Comparison of ENCODE assay signal across 19 cellular contexts in genomic region chr9:126834672-126835071, GRCh38. TPM values are rescaled to one million over a fixed set of nuclear protein-coding genes. Genes with fewer than 3 reads are reported as not detected.
DNase-seq lines count a peak whose midpoint lies in the region; ATAC-seq, FAIRE-seq and TF ChIP-seq lines count a peak whose summit lies in the region.
"Had no signal": no experiment of that assay in that cellular context is flagged by ENCODE, and none has a peak within 500 bp of the region (broad histone marks: within the 10 kb centered on the region; RNA-seq: fewer than 3 reads in every experiment).

No MANE protein-coding gene starts in this region.

- H3K27me3 Mint-ChIP-seq in natural killer cell (ENCODE audit: low read depth in 2 of 2), result no peaks in the 10 kb centered on the region
- H3K27me3 Mint-ChIP-seq in natural killer cell treated with Interleukin-12 subunit alpha and Interleukin-12 subunit beta and Interleukin-15 and Interleukin-18, amount 100 ng/mL, for 72 hours, result no peaks in the 10 kb centered on the region
- H3K27me3 Mint-ChIP-seq: CD4-positive, alpha-beta T cell had no signal

- H3K27ac ChIP-seq in GM12878 (ENCODE audit: control insufficient read depth, insufficient read depth) (no peak overlapping the region), lung (ENCODE audit: low read depth in 1 of 2, low read length in 1 of 2) (no peak overlapping the region), upper lobe of right lung (no peak overlapping the region)
- H3K27ac ChIP-seq: A549, HL-60, PC-9, RWPE1 had no signal

- no peak for FAIRE-seq in GM12878 (lab: Jason Lieb, UNC)
- FAIRE-seq: A549, H54 had no signal

- H3K9ac ChIP-seq in GM12878 (ENCODE audit: control insufficient read depth, insufficient read depth, low read length), result no peak overlapping the region

- peak overlapping the region; percentile 53 to 54 for H3K27ac Mint-ChIP-seq in natural killer cell
- no peak overlapping the region for H3K27ac Mint-ChIP-seq in natural killer cell treated with Interleukin-12 subunit alpha and Interleukin-12 subunit beta and Interleukin-15 and Interleukin-18, amount 100 ng/mL, for 72 hours
- H3K27ac Mint-ChIP-seq: CD4-positive, alpha-beta T cell had no signal

- H3K36me3 Mint-ChIP-seq in natural killer cell, result peaks cover 26% of the 10 kb centered on the region
- peaks cover 36% of the 10 kb centered on the region for H3K36me3 Mint-ChIP-seq in natural killer cell treated with Interleukin-12 subunit alpha and Interleukin-12 subunit beta and Interleukin-15 and Interleukin-18, amount 100 ng/mL, for 72 hours

- 50% methylated on average over 2 of the region's 2 CpGs for WGBS in GM12878 (ENCODE audit: insufficient coverage, insufficient replicate concordance, low lambda C conversion rate, missing lambda C conversion rate)
- 70 to 87% methylated on average over 2 of the region's 2 CpGs for WGBS in lung, 2 donors

- peak in 1 of 3 donors; percentile 61 for ATAC-seq in natural killer cell
- no peak for ATAC-seq in natural killer cell treated with Interleukin-12 subunit alpha and Interleukin-12 subunit beta and Interleukin-15 and Interleukin-18, amount 100 ng/mL, for 72 hours
- ATAC-seq in GM12878, result no peak
- ATAC-seq in lung (ENCODE audit: insufficient read depth, low FRiP score), result peak; percentile 19
- peak; percentile 44 for ATAC-seq in upper lobe of right lung
- no peak for ATAC-seq in GM19351 (IDR thresholded peaks at IDR 0.05; ENCODE audit: unreplicated experiment)
- ATAC-seq: A549 had no signal

- no peak for TF ChIP-seq EP300 in GM12878 (IDR thresholded peaks at IDR 0.05; ENCODE audit: borderline replicate concordance in 1 of 2, control insufficient read depth in 1 of 2, low read depth in 2 of 2, low read length in 2 of 2)

- H4K20me1 ChIP-seq in GM12878 (ENCODE audit: control insufficient read depth, insufficient read depth), result no peaks in the 10 kb centered on the region; the same call in none of the 2 replicates

- H2AFZ ChIP-seq in GM12878 (ENCODE audit: control insufficient read depth, low read depth, low read length), result no peak overlapping the region
- H2AFZ ChIP-seq: PC-9 had no signal

- no peak for TF ChIP-seq RAD21 in GM12878 (IDR thresholded peaks at IDR 0.05; ENCODE audit: insufficient read depth, low read depth, low read length)

- H3K36me3 ChIP-seq in GM12878 (ENCODE audit: control insufficient read depth in 2 of 2, insufficient read depth in 2 of 2, low read length in 1 of 2), result peaks cover 7 to 22% of the 10 kb centered on the region in 2 experiments
- H3K36me3 ChIP-seq in lung (ENCODE audit: control insufficient read depth in 2 of 2, insufficient read depth in 2 of 2, low read length in 2 of 2), result peaks cover 20 to 27% of the 10 kb centered on the region in 2 donors
- peaks cover 61% of the 10 kb centered on the region for H3K36me3 ChIP-seq in upper lobe of right lung

- peaks cover 57% of the 10 kb centered on the region for H3K4me1 ChIP-seq in GM12878 (ENCODE audit: control insufficient read depth, insufficient read depth, low read length)
- H3K4me1 ChIP-seq in lung (ENCODE audit: control insufficient read depth in 2 of 2, insufficient read depth in 2 of 2, low read length in 2 of 2), result peaks cover 10 to 17% of the 10 kb centered on the region in 2 donors
- H3K4me1 ChIP-seq in upper lobe of right lung, result peaks cover 5% of the 10 kb centered on the region
- H3K4me1 ChIP-seq: A549 had no signal

- H3K9me3 Mint-ChIP-seq in natural killer cell, result no peaks in the 10 kb centered on the region
- H3K9me3 Mint-ChIP-seq in natural killer cell treated with Interleukin-12 subunit alpha and Interleukin-12 subunit beta and Interleukin-15 and Interleukin-18, amount 100 ng/mL, for 72 hours, result no peaks in the 10 kb centered on the region
- H3K9me3 Mint-ChIP-seq: CD4-positive, alpha-beta T cell had no signal

- H3K27me3 ChIP-seq in GM12878 (replicated peaks in 1 of 2; ENCODE audit: control insufficient read depth in 2 of 2, insufficient read depth in 2 of 2, low read length in 1 of 2), result no peaks in the 10 kb centered on the region
- H3K27me3 ChIP-seq in lung (ENCODE audit: control insufficient read depth, insufficient read depth), result no peaks in the 10 kb centered on the region
- no peaks in the 10 kb centered on the region for H3K27me3 ChIP-seq in upper lobe of right lung

- H3K79me2 ChIP-seq in GM12878 (ENCODE audit: control insufficient read depth, insufficient read depth, low read length), result peaks cover 32% of the 10 kb centered on the region

- no peak for TF ChIP-seq POLR2A in GM12878 (IDR thresholded peaks at IDR 0.05; ENCODE audit: low read depth, low read length)

- TF ChIP-seq CTCF in natural killer cell (IDR thresholded peaks at IDR 0.05) (no peak), GM12878 (IDR thresholded peaks at IDR 0.05 in 2 of 3, conservative IDR thresholded peaks at IDR 0.05 in 1 of 3; ENCODE audit: control insufficient read depth in 2 of 3, extremely low read depth in 1 of 3, insufficient read depth in 1 of 3, low read depth in 3 of 3, low read length in 3 of 3) (no peak), lung (IDR thresholded peaks at IDR 0.05; ENCODE audit: control extremely low read depth, extremely low read depth) (no peak), upper lobe of right lung (IDR thresholded peaks at IDR 0.05) (no peak)

- DNase-seq in natural killer cell (no peak), GM12878 (ENCODE audit: low read depth, low spot score) (no peak), lung (ENCODE audit: low spot score) (no peak), upper lobe of right lung (no peak), NOMO-1 (lab: John Stamatoyannopoulos, UW; ENCODE audit: unreplicated experiment in 2 of 2) (no peak), NCI-H146 treated with DMSO at 0.1 percent for 48 hours (lab: John Stamatoyannopoulos, UW; ENCODE audit: unreplicated experiment) (no peak)
- no peak for DNase-seq in natural killer cell treated with Interleukin-12 subunit alpha and Interleukin-12 subunit beta and Interleukin-15 and Interleukin-18, amount 100 ng/mL, for 72 hours (ENCODE audit: low spot score)
- DNase-seq: CD4-positive, alpha-beta T cell; DMS153; GDM1; NCI-H1417 treated with DMSO at 0.1 percent for 48 hours; NCI-H1930; NCI-H345; PC-9 had no signal

- no peak overlapping the region for H3K4me2 ChIP-seq in GM12878 (ENCODE audit: control insufficient read depth, insufficient read depth)
- H3K4me2 ChIP-seq: A549, PC-9 had no signal

- CTCF ChIA-PET in GM12878 (lab: Yijun Ruan, JAX), result interaction anchor here (1.0 to 2.0 kb wide), 6 partner anchors 14 to 128 kb away, joined by 3 to 8 read pairs (median 4); no protein-coding TSS in a partner anchor

- no TSS peak for BruUV-seq in GM12878 (replicated peaks; lab: Mats Ljungman, UMichigan)

- H3K4me3 Mint-ChIP-seq in natural killer cell, result no peak overlapping the region
- H3K4me3 Mint-ChIP-seq in natural killer cell treated with Interleukin-12 subunit alpha and Interleukin-12 subunit beta and Interleukin-15 and Interleukin-18, amount 100 ng/mL, for 72 hours, result no peak overlapping the region
- H3K4me3 Mint-ChIP-seq: CD4-positive, alpha-beta T cell had no signal

- H3K9me3 ChIP-seq in GM12878 (replicated peaks; ENCODE audit: control insufficient read depth, insufficient read depth, low read length) (no peaks in the 10 kb centered on the region), lung (ENCODE audit: control insufficient read depth in 2 of 2, insufficient read depth in 1 of 2, low read length in 1 of 2) (peaks cover 0 to 2% of the 10 kb centered on the region in 2 donors), upper lobe of right lung (no peaks in the 10 kb centered on the region)
- H3K9me3 ChIP-seq: A549 had no signal

- in situ Hi-C loops in GM12878 (cut with MboI), result no loop called here

- RAD21 ChIA-PET in GM12878 (lab: Charles Lee; ENCODE audit: unreplicated experiment), result interaction anchor here (2.4 kb wide), 1 partner anchor 30 kb away, joined by 11 read pairs; the partner anchor contains the start of gene ZBTB43

- SMC1A ChIA-PET in GM12878 (lab: Charles Lee; ENCODE audit: uncharacterized antibody, unreplicated experiment), result interaction anchor here (1.1 to 1.7 kb wide), 5 partner anchors 11 to 29 kb away, joined by 3 to 10 read pairs (median 5); no protein-coding TSS in a partner anchor

- POLR2A ChIA-PET in GM12878 (lab: Charles Lee), result interaction anchor here (0.9 to 1.9 kb wide), 4 partner anchors 9 to 30 kb away, joined by 3 to 9 read pairs (median 4); partner anchors contain the start of gene ZBTB43

- intact Hi-C loops in natural killer cell (cut with micrococcal nuclease) (no loop called here), GM12878 (cut with micrococcal nuclease; ENCODE audit: unreplicated experiment) (no loop called here), upper lobe of right lung (cut with DNase I) (no loop called here)

- H3K4me1 Mint-ChIP-seq in natural killer cell, result peaks cover 37 to 43% of the 10 kb centered on the region in 2 donors
- peaks cover 33 to 51% of the 10 kb centered on the region in 2 donors for H3K4me1 Mint-ChIP-seq in natural killer cell treated with Interleukin-12 subunit alpha and Interleukin-12 subunit beta and Interleukin-15 and Interleukin-18, amount 100 ng/mL, for 72 hours (ENCODE audit: low read depth in 2 of 2)

- H3K4me3 ChIP-seq in GM12878 (no peak overlapping the region), lung (no peak overlapping the region), upper lobe of right lung (no peak overlapping the region)
- H3K4me3 ChIP-seq: A549, PC-9 had no signal

RNA-seq across cellular contexts. Expression of gene ZBTB34, which starts 25.8 kb away (rescaled TPM):
- total RNA-seq in natural killer cell, result 10 to 100 TPM in 2 of 3 donors, 1 to 10 TPM in 1; 8.9 to 13.9 (median 12.0) TPM
- total RNA-seq in natural killer cell treated with Interleukin-12 subunit alpha and Interleukin-12 subunit beta and Interleukin-15 and Interleukin-18, amount 100 ng/mL, for 72 hours, result 10 to 100 TPM in 1 of 2 donors, 1 to 10 TPM in 1; 7.6 to 11.9 TPM
- total RNA-seq in GM12878 (2013; cell fraction: nucleolus; rRNA removed), result 16.0 and 16.2 TPM in 2 replicates
- 3.8 and 4.2 TPM in 2 replicates for total RNA-seq in GM12878 (2014; rRNA removed)
- 4.1 and 4.5 TPM in 2 replicates for total RNA-seq in GM12878 (2014; rRNA removed; fragmentation: Illumina TruSeq; extraction: Trizol)
- total RNA-seq in GM12878 (2021), result 5.3 and 5.5 TPM in 2 replicates
- polyA plus RNA-seq in GM12878 (2011; ENCODE audit: low read depth), result 2.3 TPM
- 11.3 and 13.1 TPM in 2 replicates for polyA plus RNA-seq in GM12878 (2011; rRNA removed)
- 5.4 and 6.0 TPM in 2 replicates for polyA plus RNA-seq in GM12878 (2011; cell fraction: cytosol; rRNA removed)
- 7.8 and 11.0 TPM in 2 replicates for polyA plus RNA-seq in GM12878 (2011; cell fraction: nucleus; rRNA removed)
- 2.9 and 3.6 TPM in 2 replicates for polyA plus RNA-seq in GM12878 (2012)
- polyA plus RNA-seq in GM12878 (2014; fragmentation: Illumina TruSeq; extraction: Trizol), result 4.4 and 4.5 TPM in 2 replicates
- polyA plus RNA-seq in GM12878 (2014; fragmentation: Nextera tagmentation; extraction: Ambion mirVana), result 1 to 10 TPM in 1 of 2 experiments, under 1 TPM in 1; 0.71 to 2.2 TPM
- 3.7 and 4.5 TPM in 2 replicates for polyA plus RNA-seq in GM12878 (2014; rRNA removed)
- polyA plus RNA-seq in GM12878 (2016; fragmentation: Nextera tagmentation; extraction: Ambion mirVana), result 1 to 10 TPM; 1.6 to 2.1 TPM
- polyA minus RNA-seq in GM12878 (2011; rRNA and poly(A)+ RNA removed), result 12.4 and 14.7 TPM in 2 replicates
- 3.9 and 4.5 TPM in 2 replicates for polyA minus RNA-seq in GM12878 (2011; cell fraction: cytosol; rRNA and poly(A)+ RNA removed)
- polyA minus RNA-seq in GM12878 (2011; cell fraction: nucleus; rRNA and poly(A)+ RNA removed), result 5.9 and 7.5 TPM in 2 replicates
- 10 to 100 TPM; 10.3 to 35.6 TPM for total RNA-seq in lung
- 1 to 10 TPM; 3.2 to 5.1 TPM for polyA plus RNA-seq in lung
- 15.1 TPM for total RNA-seq in upper lobe of right lung

RNA-seq across cellular contexts. Expression of gene ZBTB43, which starts 29.8 kb away (rescaled TPM):
- total RNA-seq in natural killer cell, result 10 to 100 TPM; 42.1 to 61.0 (median 57.2) TPM
- 10 to 100 TPM; 25.0 to 42.1 TPM for total RNA-seq in natural killer cell treated with Interleukin-12 subunit alpha and Interleukin-12 subunit beta and Interleukin-15 and Interleukin-18, amount 100 ng/mL, for 72 hours
- total RNA-seq in GM12878 (2013; cell fraction: nucleolus; rRNA removed), result 22.0 and 22.3 TPM in 2 replicates
- total RNA-seq in GM12878 (2014; rRNA removed), result 7.4 and 8.4 TPM in 2 replicates
- 8.2 and 9.4 TPM in 2 replicates for total RNA-seq in GM12878 (2014; rRNA removed; fragmentation: Illumina TruSeq; extraction: Trizol)
- 12.9 and 16.4 TPM in 2 replicates for total RNA-seq in GM12878 (2021)
- polyA plus RNA-seq in GM12878 (2011; ENCODE audit: low read depth), result 8.0 TPM
- 19.3 and 24.7 TPM in 2 replicates for polyA plus RNA-seq in GM12878 (2011; rRNA removed)
- 6.8 and 10.4 TPM in 2 replicates for polyA plus RNA-seq in GM12878 (2011; cell fraction: cytosol; rRNA removed)
- 5.7 and 7.4 TPM in 2 replicates for polyA plus RNA-seq in GM12878 (2011; cell fraction: nucleus; rRNA removed)
- polyA plus RNA-seq in GM12878 (2012), result 7.6 and 10.2 TPM in 2 replicates
- 6.9 and 10.1 TPM in 2 replicates for polyA plus RNA-seq in GM12878 (2014; fragmentation: Illumina TruSeq; extraction: Trizol)
- polyA plus RNA-seq in GM12878 (2014; fragmentation: Nextera tagmentation; extraction: Ambion mirVana), result 1 to 10 TPM; 2.4 to 5.3 TPM
- polyA plus RNA-seq in GM12878 (2014; rRNA removed), result 5.9 and 8.0 TPM in 2 replicates
- polyA plus RNA-seq in GM12878 (2016; fragmentation: Nextera tagmentation; extraction: Ambion mirVana), result 10 to 100 TPM; 10.2 to 10.5 TPM
- polyA minus RNA-seq in GM12878 (2011; rRNA and poly(A)+ RNA removed), result 10.1 and 15.1 TPM in 2 replicates
- 5.7 and 15.5 TPM in 2 replicates for polyA minus RNA-seq in GM12878 (2011; cell fraction: cytosol; rRNA and poly(A)+ RNA removed)
- polyA minus RNA-seq in GM12878 (2011; cell fraction: nucleus; rRNA and poly(A)+ RNA removed), result 3.5 and 5.3 TPM in 2 replicates
- 10 to 100 TPM; 23.3 to 64.3 TPM for total RNA-seq in lung
- polyA plus RNA-seq in lung, result 1 to 10 TPM; 4.6 to 5.8 TPM
- 24.9 TPM for total RNA-seq in upper lobe of right lung

Comparison
In these comparisons a context has a peak if more than half of its experiments do, and no peak if none do; other contexts are left out.
1. H3K27ac Mint-ChIP-seq: peak in natural killer cell (2 of 2); none in natural killer cell treated with Interleukin-12 subunit alpha and Interleukin-12 subunit beta and Interleukin-15 and Interleukin-18, amount 100 ng/mL, for 72 hours (0 of 2).
2. ATAC-seq: peak in lung (single experiment) and upper lobe of right lung (single experiment); none in natural killer cell treated with Interleukin-12 subunit alpha and Interleukin-12 subunit beta and Interleukin-15 and Interleukin-18, amount 100 ng/mL, for 72 hours (0 of 2), GM12878 (single experiment) and GM19351 (single experiment).